In genomic region chr17:42806249-42806648, GRCh38 we compare ENCODE assay signal across 24 cellular contexts. TPM values are rescaled to one million over a fixed set of nuclear protein-coding genes. Genes with fewer than 3 reads are reported as not detected.
DNase-seq lines count a peak whose midpoint lies in the region; ATAC-seq, FAIRE-seq and TF ChIP-seq lines count a peak whose summit lies in the region.
"Had no signal": no experiment of that assay in that cellular context is flagged by ENCODE, and none has a peak within 500 bp of the region (broad histone marks: within the 10 kb centered on the region; RNA-seq: fewer than 3 reads in every experiment).

No MANE protein-coding gene starts in this region.

- CTCF ChIA-PET in Caco-2 (lab: Charles Lee), result interaction anchor here (0.6 to 1.6 kb wide), 3 partner anchors 18 to 46 kb away, joined by 3 to 4 read pairs (median 4); partner anchors contain the start of genes BECN1 and RAMP2

- no peaks in the 10 kb centered on the region for H3F3A ChIP-seq in smooth muscle cell (ENCODE audit: low read depth)

- no TSS peak for BruUV-seq in Caco-2 (replicated peaks; lab: Mats Ljungman, UMichigan)

- POLR2A ChIA-PET in Caco-2 (lab: Charles Lee), result no interaction called here

- H3K27ac ChIP-seq in kidney (ENCODE audit: low read depth in 2 of 2, low read length in 2 of 2) (peak overlapping the region; percentile 66 to 70), smooth muscle cell (ENCODE audit: low read depth) (no peak overlapping the region)
- H3K27ac ChIP-seq: BLaER1, SJSA1 had no signal

- H3K4me2 ChIP-seq in smooth muscle cell, result no peak overlapping the region
- H3K4me2 ChIP-seq: BLaER1 had no signal

- H3K27me3 Mint-ChIP-seq in Caco-2 (ENCODE audit: insufficient read depth, unreplicated experiment), result no peaks in the 10 kb centered on the region
- H3K27me3 Mint-ChIP-seq: CD4-positive, alpha-beta memory T cell had no signal

- no peak overlapping the region for H3K4me3 Mint-ChIP-seq in Caco-2 (ENCODE audit: unreplicated experiment)
- no peak overlapping the region for H3K4me3 Mint-ChIP-seq in stimulated activated effector memory CD8-positive, alpha-beta T cell treated with anti-CD3 and anti-CD28 coated beads, Interleukin-12 subunit alpha, Interleukin-12 subunit beta, amount 100 ng/mL, for 72 hours
- H3K4me3 Mint-ChIP-seq: CD4-positive, alpha-beta memory T cell; HFFc6 had no signal

- FAIRE-seq in colon (lab: Jason Lieb, UNC) (peak; percentile 33), kidney (lab: Jason Lieb, UNC) (no peak)
- FAIRE-seq: RCC 7860 had no signal

- no peaks in the 10 kb centered on the region for H3K27me3 ChIP-seq in Caco-2 (replicated peaks; ENCODE audit: control insufficient read depth, insufficient read depth, low read length)
- no peaks in the 10 kb centered on the region for H3K27me3 ChIP-seq in smooth muscle cell (ENCODE audit: low read depth)
- H3K27me3 ChIP-seq: BLaER1, SJSA1 had no signal

- no peaks in the 10 kb centered on the region for H3K9me3 ChIP-seq in Caco-2
- no peaks in the 10 kb centered on the region for H3K9me3 ChIP-seq in kidney (ENCODE audit: control insufficient read depth in 1 of 2, low read length in 2 of 2)
- no peaks in the 10 kb centered on the region for H3K9me3 ChIP-seq in smooth muscle cell (replicated peaks; ENCODE audit: low read depth)
- H3K9me3 ChIP-seq: BLaER1, SJSA1 had no signal

- DNase-seq in Caco-2 (no peak), kidney (no peak), smooth muscle cell (lab: John Stamatoyannopoulos, UW; ENCODE audit: unreplicated experiment) (no peak)
- no peak for DNase-seq in stimulated activated effector memory CD8-positive, alpha-beta T cell treated with anti-CD3 and anti-CD28 coated beads, Interleukin-12 subunit alpha, Interleukin-12 subunit beta, amount 100 ng/mL, for 72 hours (ENCODE audit: low spot score in 2 of 2)
- DNase-seq: ACHN; CD4-positive, alpha-beta memory T cell; EL; GF-D8; H7; HFFc6; KBM-7; MM.1S; NCI-H1048; NCI-H1417 treated with DMSO at 0.1 percent for 48 hours; NCI-H187; NCI-H446; NCI-H526; OCI-M1 had no signal

- no peaks in the 10 kb centered on the region for H4K20me1 ChIP-seq in smooth muscle cell (ENCODE audit: low read depth)
- H4K20me1 ChIP-seq: BLaER1 had no signal

- H3K36me3 ChIP-seq in Caco-2 (ENCODE audit: control insufficient read depth, insufficient read depth, low read length), result no peaks in the 10 kb centered on the region
- peaks cover 6 to 7% of the 10 kb centered on the region in 2 donors for H3K36me3 ChIP-seq in kidney (ENCODE audit: control insufficient read depth in 1 of 2, insufficient read depth in 2 of 2, low read length in 2 of 2)
- peaks cover 3% of the 10 kb centered on the region for H3K36me3 ChIP-seq in smooth muscle cell (ENCODE audit: low read depth)

- TF ChIP-seq CTCF in Caco-2 (IDR thresholded peaks at IDR 0.05; ENCODE audit: insufficient read depth in 1 of 2, low read depth in 1 of 2, low read length in 1 of 2, severe bottlenecking in 1 of 2, unreplicated experiment in 1 of 2) (no peak), kidney (IDR thresholded peaks at IDR 0.05; ENCODE audit: borderline replicate concordance, extremely low read depth, insufficient read depth) (no peak), smooth muscle cell (IDR thresholded peaks at IDR 0.05; ENCODE audit: borderline replicate concordance, insufficient read depth, poor library complexity, severe bottlenecking) (no peak)

- H3K4me1 ChIP-seq in Caco-2 (peaks cover 24% of the 10 kb centered on the region), kidney (ENCODE audit: control insufficient read depth in 1 of 2, insufficient read depth in 1 of 2, low read depth in 1 of 2, low read length in 2 of 2) (peaks cover 3 to 5% of the 10 kb centered on the region in 2 donors), smooth muscle cell (ENCODE audit: low read depth) (no peaks in the 10 kb centered on the region)
- H3K4me1 ChIP-seq: BLaER1, SJSA1 had no signal

- WGBS in smooth muscle cell (ENCODE audit: low lambda C conversion rate), result 96% methylated on average over 1 of the region's 1 CpG

- no peak for ATAC-seq in stimulated activated effector memory CD8-positive, alpha-beta T cell treated with anti-CD3 and anti-CD28 coated beads, Interleukin-12 subunit alpha, Interleukin-12 subunit beta, amount 100 ng/mL, for 72 hours
- ATAC-seq in GM18907 (IDR thresholded peaks at IDR 0.05; ENCODE audit: unreplicated experiment), result no peak
- no peak for ATAC-seq in GM19455 (IDR thresholded peaks at IDR 0.05; ENCODE audit: unreplicated experiment)

- H3K79me2 ChIP-seq in smooth muscle cell (ENCODE audit: low read depth), result no peaks in the 10 kb centered on the region

- no peak overlapping the region for H2AFZ ChIP-seq in smooth muscle cell (ENCODE audit: low read depth)

- intact Hi-C loops in Caco-2 (cut with micrococcal nuclease; ENCODE audit: unreplicated experiment), result loop anchor here (2.0 kb wide), 1 partner anchor 19 kb away; the partner anchor contains the start of gene BECN1
- intact Hi-C loops in kidney (cut with DNase I), result no loop called here

- H3K9ac ChIP-seq in kidney (ENCODE audit: low read length in 2 of 2) (no peak overlapping the region), smooth muscle cell (ENCODE audit: low read depth) (no peak overlapping the region)
- H3K9ac ChIP-seq: BLaER1 had no signal

- H3K27ac Mint-ChIP-seq in Caco-2 (ENCODE audit: unreplicated experiment), result peak overlapping the region; percentile 42
- H3K27ac Mint-ChIP-seq in stimulated activated effector memory CD8-positive, alpha-beta T cell treated with anti-CD3 and anti-CD28 coated beads, Interleukin-12 subunit alpha, Interleukin-12 subunit beta, amount 100 ng/mL, for 72 hours, result peak overlapping the region; percentile 29
- H3K27ac Mint-ChIP-seq: CD4-positive, alpha-beta memory T cell; HFFc6 had no signal

- no peaks in the 10 kb centered on the region for H3K9me3 Mint-ChIP-seq in Caco-2 (ENCODE audit: unreplicated experiment)
- no peaks in the 10 kb centered on the region for H3K9me3 Mint-ChIP-seq in stimulated activated effector memory CD8-positive, alpha-beta T cell treated with anti-CD3 and anti-CD28 coated beads, Interleukin-12 subunit alpha, Interleukin-12 subunit beta, amount 100 ng/mL, for 72 hours
- H3K9me3 Mint-ChIP-seq: CD4-positive, alpha-beta memory T cell; HFFc6 had no signal

- H3K4me1 Mint-ChIP-seq in Caco-2 (ENCODE audit: low read depth, unreplicated experiment), result peaks cover 6% of the 10 kb centered on the region
- H3K4me1 Mint-ChIP-seq in stimulated activated effector memory CD8-positive, alpha-beta T cell treated with anti-CD3 and anti-CD28 coated beads, Interleukin-12 subunit alpha, Interleukin-12 subunit beta, amount 100 ng/mL, for 72 hours, result no peaks in the 10 kb centered on the region
- H3K4me1 Mint-ChIP-seq: CD4-positive, alpha-beta memory T cell had no signal

- no peak overlapping the region for H3K4me3 ChIP-seq in Caco-2 (ENCODE audit: low read depth, low read length)
- no peak overlapping the region for H3K4me3 ChIP-seq in kidney (ENCODE audit: low read length in 2 of 2)
- H3K4me3 ChIP-seq in smooth muscle cell, result no peak overlapping the region
- H3K4me3 ChIP-seq: BLaER1, SJSA1 had no signal

- H3K36me3 Mint-ChIP-seq in Caco-2 (ENCODE audit: insufficient read depth, unreplicated experiment), result peaks cover 21% of the 10 kb centered on the region
- peaks cover 30% of the 10 kb centered on the region for H3K36me3 Mint-ChIP-seq in stimulated activated effector memory CD8-positive, alpha-beta T cell treated with anti-CD3 and anti-CD28 coated beads, Interleukin-12 subunit alpha, Interleukin-12 subunit beta, amount 100 ng/mL, for 72 hours

RNA-seq across cellular contexts. Expression of gene CNTD1, which starts 7.6 kb away (rescaled TPM):
- total RNA-seq in Caco-2 (2022) (1.7 and 2.2 TPM in 2 replicates), kidney (0.60 TPM), smooth muscle cell (not detected in 2 replicates)
- polyA plus RNA-seq in kidney (ENCODE audit: insufficient read depth, low read depth, low replicate concordance) (0.95 TPM), smooth muscle cell (0.17 and 0.71 TPM in 2 replicates)
- total RNA-seq: CD4-positive, alpha-beta memory T cell had no signal

RNA-seq across cellular contexts. Expression of gene COA3, which starts 7.7 kb away (rescaled TPM):
- 63.5 and 63.6 TPM in 2 replicates for total RNA-seq in Caco-2 (2022)
- total RNA-seq in kidney, result 144 TPM
- polyA plus RNA-seq in kidney (ENCODE audit: insufficient read depth, low read depth, low replicate concordance), result 656 TPM
- 71.1 and 106 TPM in 2 replicates for total RNA-seq in smooth muscle cell
- 127 and 147 TPM in 2 replicates for polyA plus RNA-seq in smooth muscle cell

RNA-seq across cellular contexts. Expression of gene BECN1, which starts 17.8 kb away (rescaled TPM):
- 82.0 and 82.7 TPM in 2 replicates for total RNA-seq in Caco-2 (2022)
- total RNA-seq in kidney, result 95.1 TPM
- polyA plus RNA-seq in kidney (ENCODE audit: insufficient read depth, low read depth, low replicate concordance), result 65.9 TPM
- total RNA-seq in smooth muscle cell, result 57.5 and 66.5 TPM in 2 replicates
- polyA plus RNA-seq in smooth muscle cell, result 54.8 and 61.9 TPM in 2 replicates

RNA-seq across cellular contexts. Expression of gene WNK4, which starts 25.8 kb away (rescaled TPM):
- total RNA-seq in Caco-2 (2022), result 3.3 and 4.1 TPM in 2 replicates
- total RNA-seq in kidney, result 14.9 TPM
- 26.4 TPM for polyA plus RNA-seq in kidney (ENCODE audit: insufficient read depth, low read depth, low replicate concordance)
- 0.22 and 0.49 TPM in 2 replicates for total RNA-seq in smooth muscle cell
- 0.39 TPM in 1 of 2 replicates, not detected in the other for polyA plus RNA-seq in smooth muscle cell
- total RNA-seq: SJSA1 had no signal
- polyA plus RNA-seq: CD4-positive, alpha-beta memory T cell had no signal

RNA-seq across cellular contexts. Expression of gene PSME3, which starts 26.9 kb away (rescaled TPM):
- total RNA-seq in Caco-2 (2022) (195 and 197 TPM in 2 replicates), kidney (115 TPM), smooth muscle cell (56.5 and 67.1 TPM in 2 replicates)
- polyA plus RNA-seq in kidney (ENCODE audit: insufficient read depth, low read depth, low replicate concordance) (60.3 TPM), smooth muscle cell (85.3 and 87.0 TPM in 2 replicates)
